ENCODE assay signal across 2 cellular contexts in genomic region chr3:25396686-25397085, GRCh38.
TF ChIP-seq lines count a peak whose summit lies in the region.

No MANE protein-coding gene starts in this region.

TF ChIP-seq in GM23338, 12 proteins besides CTCF, POLR2A, EP300 and RAD21:
- TF ChIP-seq ZNF114 (CRISPR knock-in tag; IDR thresholded peaks at IDR 0.05): no peak
- TF ChIP-seq NANOG (IDR thresholded peaks at IDR 0.05; ENCODE audit: borderline replicate concordance): no peak
- no peak for TF ChIP-seq ETS1 (IDR thresholded peaks at IDR 0.05)
- TF ChIP-seq POLR2AphosphoS5 (IDR thresholded peaks at IDR 0.05; ENCODE audit: low read depth): no peak
- no peak for TF ChIP-seq EZH2phosphoT487 (IDR thresholded peaks at IDR 0.05; ENCODE audit: unreplicated experiment)

TF ChIP-seq in GM12878, 131 proteins besides CTCF, POLR2A, EP300 and RAD21:
- TF ChIP-seq MEF2B (IDR thresholded peaks at IDR 0.05; ENCODE audit: partially characterized antibody, poor library complexity, severe bottlenecking) (peak; percentile 28), HDGF (IDR thresholded peaks at IDR 0.05) (no peak)
